ENCODE assay signal across 35 cellular contexts in the genomic region with DNA sequence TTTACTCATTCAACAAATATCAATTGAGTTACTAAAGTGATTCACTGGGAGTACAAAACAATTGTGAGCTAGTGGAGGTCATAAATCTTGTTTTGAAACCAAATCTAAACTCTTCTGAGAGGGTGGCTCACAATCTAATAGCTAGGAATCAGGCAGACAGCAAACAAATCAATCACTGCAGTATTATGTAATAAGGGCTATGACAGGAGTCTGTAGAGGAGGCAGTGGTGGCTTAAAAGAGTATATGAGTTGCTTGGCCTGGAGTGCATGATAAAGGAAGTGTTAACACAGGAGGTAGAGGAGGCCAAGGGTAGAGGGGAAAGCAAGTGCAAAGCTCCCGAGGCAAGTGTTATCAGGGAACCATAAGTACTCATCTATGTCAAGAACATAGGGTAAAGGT. TPM values are rescaled to one million over a fixed set of nuclear protein-coding genes. Genes with fewer than 3 reads are reported as not detected.
DNase-seq lines count a peak whose midpoint lies in the region; ATAC-seq, FAIRE-seq and TF ChIP-seq lines count a peak whose summit lies in the region.
"Had no signal": no experiment of that assay in that cellular context is flagged by ENCODE, and none has a peak within 500 bp of the region (broad histone marks: within the 10 kb centered on the region; RNA-seq: fewer than 3 reads in every experiment).

No MANE protein-coding gene starts in this region.

- H3K9me3 ChIP-seq in hepatocyte (ENCODE audit: low read depth) (no peaks in the 10 kb centered on the region), small intestine (ENCODE audit: control insufficient read depth, low read depth) (no peaks in the 10 kb centered on the region)
- H3K9me3 ChIP-seq in CD4-positive, alpha-beta T cell (ENCODE audit: control insufficient read depth, low read length) = no peaks in the 10 kb centered on the region
- H3K9me3 ChIP-seq: ascending aorta, thoracic aorta, uterus had no signal

- WGBS in hepatocyte (ENCODE audit: low lambda C conversion rate, missing lambda C conversion rate) = 40% methylated on average over 1 of the region's 1 CpG
- 21 to 42% (median 27%) methylated on average over 1 of the region's 1 CpG for WGBS in small intestine, 3 donors

- no peaks in the 10 kb centered on the region for H4K20me1 ChIP-seq in hepatocyte (ENCODE audit: insufficient read depth, poor library complexity, severe bottlenecking)

- no peak overlapping the region for H3K4me3 ChIP-seq in hepatocyte
- H3K4me3 ChIP-seq in small intestine (ENCODE audit: low read depth in 1 of 2, low read length in 2 of 2) = no peak overlapping the region
- H3K4me3 ChIP-seq: ascending aorta, SK-N-MC, thoracic aorta, uterus had no signal

- H3K4me3 Mint-ChIP-seq in CD4-positive, alpha-beta T cell = no peak overlapping the region
- H3K4me3 Mint-ChIP-seq: activated CD4-positive, alpha-beta memory T cell treated with anti-CD3 and anti-CD28 coated beads, Interleukin-2, amount 10 ng/mL, durations not matched to agents 7 days and 5 days; CD4-positive, CD25-positive, alpha-beta regulatory T cell; naive thymus-derived CD8-positive, alpha-beta T cell; stimulated activated naive CD8-positive, alpha-beta T cell treated with anti-CD3 and anti-CD28 coated beads, Interleukin-15, Interleukin-2, amounts not matched to agents 100 ng/mL and 50 ng/mL, for 24 hours; T-helper 17 cell had no signal

- peaks cover 4% of the 10 kb centered on the region for H3K27me3 Mint-ChIP-seq in CD4-positive, alpha-beta T cell

- POLR2A ChIA-PET in CD4-positive, alpha-beta T cell (lab: Charles Lee) = interaction anchor here (0.5 to 0.6 kb wide), 2 partner anchors 68 to 152 kb away, joined by 3 read pairs; no protein-coding TSS in a partner anchor

- no peak for FAIRE-seq in small intestine (lab: Jason Lieb, UNC)
- FAIRE-seq: frontal cortex, GM12891 had no signal

- no peak overlapping the region for H2AFZ ChIP-seq in hepatocyte

- H3K27ac Mint-ChIP-seq in CD4-positive, alpha-beta T cell = no peak overlapping the region
- H3K27ac Mint-ChIP-seq: activated CD4-positive, alpha-beta memory T cell treated with anti-CD3 and anti-CD28 coated beads, Interleukin-2, amount 10 ng/mL, durations not matched to agents 7 days and 5 days; activated naive CD4-positive, alpha-beta T cell treated with anti-CD3 and anti-CD28 coated beads, Interleukin-2, amount 50 U/mL, for 72 hours; stimulated activated naive CD8-positive, alpha-beta T cell treated with anti-CD3 and anti-CD28 coated beads, Interleukin-15, Interleukin-2, amounts not matched to agents 100 ng/mL and 50 ng/mL, for 24 hours; T-helper 17 cell had no signal

- H3K27ac ChIP-seq in hepatocyte (no peak overlapping the region), small intestine (ENCODE audit: low read depth in 1 of 2, low read length in 1 of 2) (peak overlapping the region in 1 of 2 donors; percentile 8)
- H3K27ac ChIP-seq in CD4-positive, alpha-beta T cell (ENCODE audit: low read depth, low read length) = no peak overlapping the region
- H3K27ac ChIP-seq: ascending aorta, RWPE1, SK-N-MC, thoracic aorta, uterus had no signal

- no peaks in the 10 kb centered on the region for H3K27me3 ChIP-seq in hepatocyte
- H3K27me3 ChIP-seq in small intestine (ENCODE audit: control insufficient read depth in 2 of 2, insufficient read depth in 2 of 2, low read length in 2 of 2) = no peaks in the 10 kb centered on the region
- H3K27me3 ChIP-seq in CD4-positive, alpha-beta T cell (ENCODE audit: control insufficient read depth, insufficient read depth, low read length) = no peaks in the 10 kb centered on the region
- H3K27me3 ChIP-seq: ascending aorta, uterus had no signal

- peak; percentile 13 for DNase-seq in NOMO-1 treated with DMSO at 0.1 percent for 48 hours (lab: John Stamatoyannopoulos, UW; ENCODE audit: unreplicated experiment)
- no peak for DNase-seq in NOMO-1 treated with dmso at 0.1 percent for 144 hours (lab: John Stamatoyannopoulos, UW; ENCODE audit: unreplicated experiment)
- peak; percentile 4 for DNase-seq in NCI-H69 (lab: John Stamatoyannopoulos, UW)
- peak; percentile 24 for DNase-seq in hepatocyte (ENCODE audit: low spot score)
- DNase-seq in small intestine = peak; percentile 94
- DNase-seq in activated CD4-positive, alpha-beta T cell treated with anti-CD3 and anti-CD28 coated beads, Interleukin-2, amount 50 U/mL, for 1 hour = no peak
- DNase-seq in posterior cingulate gyrus = no peak
- no peak for DNase-seq in CD4-positive, alpha-beta T cell
- DNase-seq: 8988T; activated CD4-positive, alpha-beta memory T cell treated with anti-CD3 and anti-CD28 coated beads, Interleukin-2, amount 10 ng/mL, durations not matched to agents 7 days and 5 days; activated CD8-positive, alpha-beta memory T cell treated with anti-CD3 and anti-CD28 coated beads, Interleukin-2, amount 50 U/mL, for 48 hours; caudate nucleus; CD4-positive, CD25-positive, alpha-beta regulatory T cell; cortex of kidney; DMS 273 treated with DMSO at 0.1 percent for 48 hours; EL; hippocampal formation; midbrain; naive thymus-derived CD8-positive, alpha-beta T cell; NCI-H1092 treated with DMSO at 0.1 percent for 48 hours; NCI-H1930; NCI-H526 treated with DMSO at 0.1 percent for 48 hours; T-helper 17 cell; uterus had no signal

- H3K4me1 ChIP-seq in hepatocyte (ENCODE audit: insufficient read depth) (no peaks in the 10 kb centered on the region), small intestine (ENCODE audit: control insufficient read depth in 2 of 2, insufficient read depth in 1 of 2, low read depth in 1 of 2, low read length in 1 of 2) (no peaks in the 10 kb centered on the region)
- H3K4me1 ChIP-seq: ascending aorta, uterus had no signal

- no peaks in the 10 kb centered on the region for H3K9me3 Mint-ChIP-seq in CD4-positive, alpha-beta T cell
- H3K9me3 Mint-ChIP-seq: activated CD4-positive, alpha-beta memory T cell treated with anti-CD3 and anti-CD28 coated beads, Interleukin-2, amount 10 ng/mL, durations not matched to agents 7 days and 5 days; activated naive CD4-positive, alpha-beta T cell treated with anti-CD3 and anti-CD28 coated beads, Interleukin-2, amount 50 U/mL, for 72 hours; naive thymus-derived CD8-positive, alpha-beta T cell; stimulated activated naive CD8-positive, alpha-beta T cell treated with anti-CD3 and anti-CD28 coated beads, Interleukin-15, Interleukin-2, amounts not matched to agents 100 ng/mL and 50 ng/mL, for 24 hours had no signal

- no peak overlapping the region for H3K4me2 ChIP-seq in hepatocyte

- CTCF ChIA-PET in CD4-positive, alpha-beta T cell (lab: Charles Lee) = no interaction called here

- intact Hi-C loops in posterior cingulate gyrus (cut with DNase I) = no loop called here
- intact Hi-C loops in CD4-positive, alpha-beta T cell (cut with DNase I, micrococcal nuclease) = no loop called here

- H3K36me3 Mint-ChIP-seq in CD4-positive, alpha-beta T cell (ENCODE audit: low read depth) = no peaks in the 10 kb centered on the region
- H3K36me3 Mint-ChIP-seq: activated naive CD4-positive, alpha-beta T cell treated with anti-CD3 and anti-CD28 coated beads, Interleukin-2, amount 50 U/mL, for 72 hours; CD4-positive, CD25-positive, alpha-beta regulatory T cell; naive thymus-derived CD8-positive, alpha-beta T cell had no signal

- no peak for TF ChIP-seq CTCF in hepatocyte (IDR thresholded peaks at IDR 0.05; ENCODE audit: poor library complexity)
- TF ChIP-seq CTCF in CD4-positive, alpha-beta T cell (IDR thresholded peaks at IDR 0.05) = no peak

- H3K36me3 ChIP-seq in hepatocyte (replicated peaks; ENCODE audit: insufficient read depth, low read depth) (no peaks in the 10 kb centered on the region), small intestine (ENCODE audit: control insufficient read depth in 2 of 2, insufficient read depth in 2 of 2, low read length in 2 of 2) (no peaks in the 10 kb centered on the region)
- H3K36me3 ChIP-seq: ascending aorta, thoracic aorta, uterus had no signal

- no peaks in the 10 kb centered on the region for H3K9me2 ChIP-seq in hepatocyte (replicated peaks; ENCODE audit: insufficient read depth)

- H3K4me1 Mint-ChIP-seq in CD4-positive, alpha-beta T cell (ENCODE audit: low read depth) = no peaks in the 10 kb centered on the region
- H3K4me1 Mint-ChIP-seq: activated CD4-positive, alpha-beta memory T cell treated with anti-CD3 and anti-CD28 coated beads, Interleukin-2, amount 10 ng/mL, durations not matched to agents 7 days and 5 days; naive thymus-derived CD8-positive, alpha-beta T cell; T-helper 17 cell had no signal

- H3K79me2 ChIP-seq in hepatocyte = no peaks in the 10 kb centered on the region

- ATAC-seq in CD4-positive, alpha-beta T cell (ENCODE audit: poor library complexity) = no peak
- ATAC-seq: activated CD4-positive, CD25-positive, alpha-beta regulatory T cell treated with anti-CD3 and anti-CD28 coated beads, Interleukin-2, amount 50 U/mL, for 24 hours; esophagus mucosa; HCT116; naive thymus-derived CD8-positive, alpha-beta T cell; T-helper 17 cell had no signal

RNA-seq across cellular contexts. Expression of a gene that starts 16.5 kb away (rescaled TPM):
- not detected in 2 replicates for total RNA-seq in hepatocyte
- polyA plus RNA-seq in hepatocyte (not detected in 2 replicates), small intestine (under 1 TPM; under 0.01 to 0.54 (median 0.01) TPM)
- total RNA-seq in CD4-positive, alpha-beta T cell = not detected
- total RNA-seq: activated CD4-positive, alpha-beta memory T cell treated with anti-CD3 and anti-CD28 coated beads, Interleukin-2, amount 10 ng/mL, durations not matched to agents 7 days and 5 days; activated naive CD4-positive, alpha-beta T cell treated with anti-CD3 and anti-CD28 coated beads, Interleukin-2, amount 50 U/mL, for 72 hours; ascending aorta; CD4-positive, CD25-positive, alpha-beta regulatory T cell; frontal cortex; naive thymus-derived CD8-positive, alpha-beta T cell; T-helper 17 cell; thoracic aorta; uterus had no signal
- polyA plus RNA-seq: CD4-positive, CD25-positive, alpha-beta regulatory T cell; naive thymus-derived CD8-positive, alpha-beta T cell had no signal

RNA-seq across cellular contexts. Expression of a gene that starts 50.7 kb away (rescaled TPM):
- 46.8 and 54.0 TPM in 2 replicates for total RNA-seq in hepatocyte
- polyA plus RNA-seq in hepatocyte (21.4 and 23.3 TPM in 2 replicates), small intestine (10 to 100 TPM; 13.5 to 40.5 (median 21.9) TPM)
- 10 to 100 TPM; 46.0 to 46.8 TPM for total RNA-seq in CD4-positive, alpha-beta T cell

Comparison
In these comparisons a context has a peak if more than half of its experiments do, and no peak if none do; other contexts are left out.
1. DNase-seq: peak in NOMO-1 treated with DMSO at 0.1 percent for 48 hours (single experiment), NCI-H69 (single experiment), hepatocyte (single experiment) and small intestine (single experiment); none in NOMO-1 treated with dmso at 0.1 percent for 144 hours (single experiment), activated CD4-positive, alpha-beta T cell treated with anti-CD3 and anti-CD28 coated beads, Interleukin-2, amount 50 U/mL, for 1 hour (single experiment), posterior cingulate gyrus (0 of 10) and CD4-positive, alpha-beta T cell (0 of 10).